8 cellular contexts compared by ENCODE assay signal in genomic region chr1:108646661-108647269, GRCh38. TPM values are rescaled to one million over a fixed set of nuclear protein-coding genes. Genes with fewer than 3 reads are reported as not detected.
DNase-seq lines count a peak whose midpoint lies in the region; ATAC-seq and TF ChIP-seq lines count a peak whose summit lies in the region.

No MANE protein-coding gene starts in this region.

- peak in 1 of 11 experiments; percentile 18 for TF ChIP-seq CTCF in spleen (IDR thresholded peaks at IDR 0.05 in 8 of 11, conservative IDR thresholded peaks at IDR 0.05 in 3 of 11)

- 34 to 53% (median 43%) methylated on average over 11 of the region's 11 CpGs for WGBS in spleen, 5 donors

- DNase-seq in AG08396 (ENCODE audit: low spot score) (peak; percentile 65), SKM-1 (lab: John Stamatoyannopoulos, UW; ENCODE audit: unreplicated experiment) (peak; percentile 99), hepatic stellate cell (ENCODE audit: low spot score) (peak; percentile 44), spleen (peak; percentile 96), NCI-H345 (lab: John Stamatoyannopoulos, UW) (no peak), kidney glomerular epithelial cell (lab: John Stamatoyannopoulos, UW) (no peak)
- DNase-seq in activated naive CD8-positive, alpha-beta T cell treated with anti-CD3 and anti-CD28 coated beads, Interleukin-2, amount 50 U/mL, for 16 hours (ENCODE audit: low read depth, low spot score), result peak; percentile 14

- H3K27ac ChIP-seq in spleen, result peak overlapping the region; percentile 64 to 95 (median 92)

- ATAC-seq in HG02884 (IDR thresholded peaks at IDR 0.05; ENCODE audit: unreplicated experiment), result peak; percentile 58

- H3K4me3 ChIP-seq in spleen, result peak overlapping the region in 1 of 8 donors; percentile 50

- peaks cover 13 to 59% (median 49%) of the 10 kb centered on the region in 6 donors for H3K4me1 ChIP-seq in spleen

- peaks cover 0 to 32% (median 3%) of the 10 kb centered on the region in 6 donors for H3K36me3 ChIP-seq in spleen

- no peaks in the 10 kb centered on the region for H3K27me3 ChIP-seq in spleen (replicated peaks in 1 of 7)

- peak in 1 of 3 donors; percentile 37 for TF ChIP-seq POLR2A in spleen (IDR thresholded peaks at IDR 0.05)

- peaks cover 0 to 4% (median 0%) of the 10 kb centered on the region in 8 donors for H3K9me3 ChIP-seq in spleen

- intact Hi-C loops in spleen (cut with DNase I; ENCODE audit: low total_unique reads), result loop anchor here (5.0 kb wide), 1 partner anchor 84 kb away; the partner anchor contains the start of gene EEIG2

RNA-seq across cellular contexts. Expression of gene HENMT1, which starts 14.1 kb away (rescaled TPM):
- total RNA-seq in spleen, result 10 to 100 TPM in 6 of 7 donors, 1 to 10 TPM in 1; 7.3 to 16.5 (median 11.5) TPM
- polyA plus RNA-seq in spleen, result 10 to 100 TPM in 2 of 3 donors, 1 to 10 TPM in 1; 9.2 to 11.2 (median 10.9) TPM

RNA-seq across cellular contexts. Expression of gene PRPF38B, which starts 45.3 kb away (rescaled TPM):
- total RNA-seq in spleen, result 10 to 100 TPM; 51.2 to 84.8 (median 66.0) TPM
- 10 to 100 TPM; 28.7 to 54.0 (median 42.0) TPM for polyA plus RNA-seq in spleen

Comparison
In these comparisons a context has a peak if more than half of its experiments do, and no peak if none do; other contexts are left out.
1. DNase-seq: peak in AG08396 (single experiment), SKM-1 (single experiment), activated naive CD8-positive, alpha-beta T cell treated with anti-CD3 and anti-CD28 coated beads, Interleukin-2, amount 50 U/mL, for 16 hours (single experiment), hepatic stellate cell (single experiment) and spleen (single experiment); none in NCI-H345 (single experiment) and kidney glomerular epithelial cell (single experiment).